9 cellular contexts compared by ENCODE assay signal in the genomic region with DNA sequence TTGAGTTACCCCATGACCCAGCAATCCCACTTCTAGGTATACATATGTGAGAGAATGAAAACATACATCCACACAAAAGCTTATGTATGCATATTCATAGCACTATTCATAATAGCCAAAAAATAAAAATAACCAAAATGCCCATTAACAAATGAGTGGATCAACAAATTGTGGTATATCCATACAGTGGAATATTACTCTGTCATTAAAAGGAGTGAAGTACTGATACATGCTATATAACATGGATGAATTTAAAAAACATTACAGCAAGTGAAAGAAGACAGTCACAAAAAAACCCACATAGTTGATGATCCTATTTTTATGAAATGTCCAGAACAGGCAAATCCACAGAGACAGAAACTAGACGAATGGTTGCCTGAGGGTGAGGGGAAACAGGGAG. TPM values are rescaled to one million over a fixed set of nuclear protein-coding genes. Genes with fewer than 3 reads are reported as not detected.
"Had no signal": no experiment of that assay in that cellular context is flagged by ENCODE, and none has a peak within 500 bp of the region (broad histone marks: within the 10 kb centered on the region; RNA-seq: fewer than 3 reads in every experiment).

No MANE protein-coding gene starts in this region.

- H3K36me3 ChIP-seq: HAP-1 had no signal

- H3K4me2 ChIP-seq: GM23338 had no signal

- H3K4me3 ChIP-seq: GM23338, HAP-1 had no signal

- DNase-seq: H7, KG1 had no signal

- ATAC-seq: GM23338, HCT116 had no signal

- H3K9me3 ChIP-seq: HAP-1 had no signal

- H3K4me1 ChIP-seq: HAP-1 had no signal

- FAIRE-seq: HTR-8/SVneo had no signal

- H2AFZ ChIP-seq: GM23338 had no signal

RNA-seq across cellular contexts. Expression of gene C3orf20, which starts 5.2 kb away (rescaled TPM):
- total RNA-seq: GM23338, H4, HT-29 had no signal
- polyA plus RNA-seq: GM23338, IgD-negative memory B cell had no signal
